Comparison of ENCODE assay signal across 1 cellular context in the genomic region with DNA sequence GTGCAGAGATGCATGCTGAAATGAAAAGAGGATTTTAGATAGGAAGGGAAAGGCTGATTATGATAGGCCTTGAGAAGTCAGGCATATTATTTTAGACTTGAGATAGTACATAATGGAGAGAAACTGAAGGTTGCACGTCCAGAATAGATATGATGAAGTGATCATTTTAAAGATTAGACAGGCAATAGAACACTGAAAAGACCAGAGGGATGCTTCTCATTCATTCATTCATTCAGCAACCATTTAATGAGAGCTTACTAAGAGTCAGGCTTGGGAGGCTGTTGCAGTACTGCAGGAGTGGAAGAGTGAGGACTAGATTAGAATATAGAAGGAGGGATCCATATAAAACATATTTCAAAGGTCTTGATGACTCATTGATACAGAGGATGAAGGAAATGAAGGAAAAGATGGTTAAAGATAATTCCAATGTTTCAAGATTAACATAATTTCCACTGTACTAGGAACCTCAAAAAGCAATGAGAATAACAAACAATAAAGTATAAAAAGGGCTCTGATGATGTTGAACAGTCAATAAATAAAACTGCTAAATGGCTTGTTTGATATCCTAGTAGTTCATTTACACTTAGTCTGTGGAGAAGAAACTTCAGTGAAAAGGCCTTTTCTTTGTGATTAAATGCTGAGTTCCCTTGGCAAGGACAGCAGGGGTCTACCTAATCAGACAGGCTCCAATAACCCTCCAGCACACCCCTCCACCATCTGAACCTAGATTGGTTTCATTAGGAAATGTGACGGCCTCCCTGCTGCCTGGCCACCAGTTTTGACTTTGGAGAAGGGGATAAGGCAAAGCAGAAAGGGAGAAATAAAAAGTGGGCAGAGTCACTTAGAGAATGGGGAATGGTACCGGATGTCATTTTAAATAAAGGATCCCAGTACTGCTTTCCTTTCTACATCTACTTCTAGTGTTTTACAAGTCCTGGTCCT.
TF ChIP-seq lines count a peak whose summit lies in the region.

No MANE protein-coding gene starts in this region.

TF ChIP-seq in WTC11, 78 proteins besides CTCF, POLR2A, EP300 and RAD21 (continued from another document):
- TF ChIP-seq, protein P1, sequence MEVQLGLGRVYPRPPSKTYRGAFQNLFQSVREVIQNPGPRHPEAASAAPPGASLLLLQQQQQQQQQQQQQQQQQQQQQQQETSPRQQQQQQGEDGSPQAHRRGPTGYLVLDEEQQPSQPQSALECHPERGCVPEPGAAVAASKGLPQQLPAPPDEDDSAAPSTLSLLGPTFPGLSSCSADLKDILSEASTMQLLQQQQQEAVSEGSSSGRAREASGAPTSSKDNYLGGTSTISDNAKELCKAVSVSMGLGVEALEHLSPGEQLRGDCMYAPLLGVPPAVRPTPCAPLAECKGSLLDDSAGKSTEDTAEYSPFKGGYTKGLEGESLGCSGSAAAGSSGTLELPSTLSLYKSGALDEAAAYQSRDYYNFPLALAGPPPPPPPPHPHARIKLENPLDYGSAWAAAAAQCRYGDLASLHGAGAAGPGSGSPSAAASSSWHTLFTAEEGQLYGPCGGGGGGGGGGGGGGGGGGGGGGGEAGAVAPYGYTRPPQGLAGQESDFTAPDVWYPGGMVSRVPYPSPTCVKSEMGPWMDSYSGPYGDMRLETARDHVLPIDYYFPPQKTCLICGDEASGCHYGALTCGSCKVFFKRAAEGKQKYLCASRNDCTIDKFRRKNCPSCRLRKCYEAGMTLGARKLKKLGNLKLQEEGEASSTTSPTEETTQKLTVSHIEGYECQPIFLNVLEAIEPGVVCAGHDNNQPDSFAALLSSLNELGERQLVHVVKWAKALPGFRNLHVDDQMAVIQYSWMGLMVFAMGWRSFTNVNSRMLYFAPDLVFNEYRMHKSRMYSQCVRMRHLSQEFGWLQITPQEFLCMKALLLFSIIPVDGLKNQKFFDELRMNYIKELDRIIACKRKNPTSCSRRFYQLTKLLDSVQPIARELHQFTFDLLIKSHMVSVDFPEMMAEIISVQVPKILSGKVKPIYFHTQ (CRISPR knock-in tag; IDR thresholded peaks at IDR 0.05) = no peak
- TF ChIP-seq, protein P2, sequence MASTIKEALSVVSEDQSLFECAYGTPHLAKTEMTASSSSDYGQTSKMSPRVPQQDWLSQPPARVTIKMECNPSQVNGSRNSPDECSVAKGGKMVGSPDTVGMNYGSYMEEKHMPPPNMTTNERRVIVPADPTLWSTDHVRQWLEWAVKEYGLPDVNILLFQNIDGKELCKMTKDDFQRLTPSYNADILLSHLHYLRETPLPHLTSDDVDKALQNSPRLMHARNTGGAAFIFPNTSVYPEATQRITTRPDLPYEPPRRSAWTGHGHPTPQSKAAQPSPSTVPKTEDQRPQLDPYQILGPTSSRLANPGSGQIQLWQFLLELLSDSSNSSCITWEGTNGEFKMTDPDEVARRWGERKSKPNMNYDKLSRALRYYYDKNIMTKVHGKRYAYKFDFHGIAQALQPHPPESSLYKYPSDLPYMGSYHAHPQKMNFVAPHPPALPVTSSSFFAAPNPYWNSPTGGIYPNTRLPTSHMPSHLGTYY (CRISPR knock-in tag; IDR thresholded peaks at IDR 0.05) = no peak
